14 cellular contexts compared by ENCODE assay signal in the genomic region with DNA sequence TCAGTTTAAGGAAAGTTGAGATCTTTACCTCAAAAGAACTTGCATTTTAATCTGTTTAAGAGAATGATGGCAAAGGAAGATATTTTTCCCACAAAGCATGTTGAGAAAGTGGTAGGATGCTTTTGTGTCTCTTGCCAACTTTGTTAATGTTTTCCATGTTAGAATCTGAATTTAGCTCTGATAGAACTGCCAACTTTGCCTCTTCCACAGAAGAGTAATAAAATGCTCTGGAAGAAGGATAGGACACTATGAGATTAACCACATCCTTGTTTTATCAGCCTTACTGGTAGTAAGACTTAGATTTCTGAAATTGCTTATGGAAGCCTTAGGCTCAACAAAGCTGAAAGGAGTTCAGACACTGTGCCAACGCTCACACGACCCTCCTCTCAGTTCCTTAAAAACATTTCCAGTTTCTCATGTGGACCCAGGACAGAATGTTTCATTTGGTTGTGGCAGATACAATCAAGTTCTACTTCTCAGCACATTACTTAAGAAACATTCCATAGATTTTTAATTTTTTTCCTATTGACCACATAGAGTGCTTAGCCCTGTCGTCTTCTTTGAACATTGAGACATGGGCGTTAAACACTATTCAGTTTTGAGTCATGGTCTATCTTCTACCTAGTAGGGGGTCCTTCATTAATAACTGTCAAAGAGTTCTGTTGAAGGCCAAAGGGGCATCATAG. TPM values are rescaled to one million over a fixed set of nuclear protein-coding genes. Genes with fewer than 3 reads are reported as not detected.
DNase-seq lines count a peak whose midpoint lies in the region; FAIRE-seq and TF ChIP-seq lines count a peak whose summit lies in the region.
"Had no signal": no experiment of that assay in that cellular context is flagged by ENCODE, and none has a peak within 500 bp of the region (broad histone marks: within the 10 kb centered on the region; RNA-seq: fewer than 3 reads in every experiment).

No MANE protein-coding gene starts in this region.

- no peaks in the 10 kb centered on the region for H3K9me2 ChIP-seq in hepatocyte (replicated peaks; ENCODE audit: insufficient read depth)

- H3K79me2 ChIP-seq in hepatocyte: no peaks in the 10 kb centered on the region

- FAIRE-seq in GM12891 (lab: Jason Lieb, UNC): no peak

- H3K4me2 ChIP-seq in hepatocyte: no peak overlapping the region

- no peak for TF ChIP-seq POLR2A in GM12891 (IDR thresholded peaks at IDR 0.05; ENCODE audit: low read depth, low read length)

- H3K27ac ChIP-seq in hepatocyte (peak overlapping the region; percentile 63), temporal lobe (ENCODE audit: low read depth, low read length) (peak overlapping the region; percentile 19)

- H3K9me3 ChIP-seq in hepatocyte (ENCODE audit: low read depth): no peaks in the 10 kb centered on the region

- H4K20me1 ChIP-seq in hepatocyte (ENCODE audit: insufficient read depth, poor library complexity, severe bottlenecking): no peaks in the 10 kb centered on the region

- H3K4me3 ChIP-seq in astrocyte of the cerebellum (ENCODE audit: low read depth, low read length): no peak overlapping the region
- H3K4me3 ChIP-seq in hepatocyte: no peak overlapping the region

- no peaks in the 10 kb centered on the region for H3K4me1 ChIP-seq in hepatocyte (ENCODE audit: insufficient read depth)

- no peak for DNase-seq in GM12891 (ENCODE audit: insufficient read length, low spot score)
- DNase-seq in astrocyte of the cerebellum (ENCODE audit: low read depth): peak; percentile 51
- no peak for DNase-seq in hepatocyte (ENCODE audit: low spot score)
- DNase-seq in amygdala (lab: John Stamatoyannopoulos, UW): no peak
- DNase-seq in HuH-7 (ENCODE audit: low spot score): no peak
- DNase-seq in NCI-H146 (lab: John Stamatoyannopoulos, UW): no peak
- DNase-seq in activated gamma-delta T cell (lab: John Stamatoyannopoulos, UW): no peak
- DNase-seq: activated CD8-positive, alpha-beta memory T cell treated with anti-CD3 and anti-CD28 coated beads, Interleukin-2, amount 50 U/mL, for 4 hours; activated naive CD4-positive, alpha-beta T cell treated with anti-CD3 and anti-CD28 coated beads, Interleukin-2, amount 10 ng/mL, durations not matched to agents 7 days and 5 days; GF-D8; MM.1S; NCI-H774; occipital lobe had no signal

- TF ChIP-seq CTCF in astrocyte of the cerebellum (IDR thresholded peaks at IDR 0.05; ENCODE audit: low read depth, low read length, missing control alignments) (no peak), hepatocyte (IDR thresholded peaks at IDR 0.05; ENCODE audit: poor library complexity) (no peak)

- H3K36me3 ChIP-seq in hepatocyte (replicated peaks; ENCODE audit: insufficient read depth, low read depth): no peaks in the 10 kb centered on the region

- in situ Hi-C loops in astrocyte of the cerebellum (cut with HindIII; ENCODE audit: low sequenced_read_pairs): no loop called here

- WGBS in hepatocyte (ENCODE audit: low lambda C conversion rate, missing lambda C conversion rate): 75% methylated on average over 4 of the region's 4 CpGs

- no peak overlapping the region for H2AFZ ChIP-seq in hepatocyte

- no peaks in the 10 kb centered on the region for H3K27me3 ChIP-seq in hepatocyte

TF ChIP-seq in GM12891, 5 proteins besides CTCF, POLR2A, EP300 and RAD21:
- peak; percentile 35; the same call in 1 of the 2 replicates for TF ChIP-seq SPI1 (IDR thresholded peaks at IDR 0.05; ENCODE audit: low read depth, low read length)
- TF ChIP-seq PAX5 (IDR thresholded peaks at IDR 0.05; ENCODE audit: insufficient read depth, low read length, severe bottlenecking): no peak

RNA-seq across cellular contexts. Expression of gene MTR, which starts 59.0 kb away (rescaled TPM):
- 8.2 TPM for polyA plus RNA-seq in GM12891 (2012; ENCODE audit: low read depth, missing spikeins)
- total RNA-seq in hepatocyte (23.8 TPM in 2 replicates), temporal lobe (22.4 TPM)
- polyA plus RNA-seq in hepatocyte: 9.6 and 11.7 TPM in 2 replicates
